In genomic region chr6:132972254-132972653, GRCh38 we compare ENCODE assay signal across 23 cellular contexts.
DNase-seq lines count a peak whose midpoint lies in the region; ATAC-seq, FAIRE-seq and TF ChIP-seq lines count a peak whose summit lies in the region.
"Had no signal": no experiment of that assay in that cellular context is flagged by ENCODE, and none has a peak within 500 bp of the region (broad histone marks: within the 10 kb centered on the region; RNA-seq: fewer than 3 reads in every experiment).

No MANE protein-coding gene starts in this region.

- peak overlapping the region; percentile 79 for H3K27ac Mint-ChIP-seq in neural progenitor cell
- H3K27ac Mint-ChIP-seq: B cell; CD4-positive, CD25-positive, alpha-beta regulatory T cell; CD8-positive, alpha-beta T cell; GM23338; HFFc6 had no signal

- no peaks in the 10 kb centered on the region for H3K9me3 Mint-ChIP-seq in neural progenitor cell
- H3K9me3 Mint-ChIP-seq: CD4-positive, CD25-positive, alpha-beta regulatory T cell; CD8-positive, alpha-beta T cell; GM23338; HFFc6 had no signal

- peaks cover 42% of the 10 kb centered on the region for H3K4me1 Mint-ChIP-seq in neural progenitor cell
- H3K4me1 Mint-ChIP-seq: B cell; CD4-positive, CD25-positive, alpha-beta regulatory T cell had no signal

- no peaks in the 10 kb centered on the region for H3K36me3 Mint-ChIP-seq in neural progenitor cell
- H3K36me3 Mint-ChIP-seq: CD4-positive, CD25-positive, alpha-beta regulatory T cell; CD8-positive, alpha-beta T cell had no signal

- H3K27me3 Mint-ChIP-seq in neural progenitor cell (ENCODE audit: insufficient read depth, low read depth), result no peaks in the 10 kb centered on the region

- no peak for FAIRE-seq in HepG2 (lab: Jason Lieb, UNC)
- FAIRE-seq in K562 (lab: Jason Lieb, UNC), result no peak
- FAIRE-seq in GM12892 (lab: Jason Lieb, UNC), result no peak
- FAIRE-seq: G401.6, GM19239, H54 had no signal

- H3K9me3 ChIP-seq in HepG2 (ENCODE audit: low read length), result no peaks in the 10 kb centered on the region
- no peaks in the 10 kb centered on the region for H3K9me3 ChIP-seq in right lobe of liver
- H3K9me3 ChIP-seq in SJCRH30 (replicated peaks), result no peaks in the 10 kb centered on the region
- H3K9me3 ChIP-seq in K562 (replicated peaks; ENCODE audit: control insufficient read depth, insufficient read depth, low read depth, low read length), result no peaks in the 10 kb centered on the region
- no peaks in the 10 kb centered on the region for H3K9me3 ChIP-seq in neural progenitor cell (ENCODE audit: low read depth)
- H3K9me3 ChIP-seq: BLaER1, Caco-2, HAP-1 had no signal

- H3K9me1 ChIP-seq in K562 (ENCODE audit: control insufficient read depth, insufficient read depth, low read length), result no peaks in the 10 kb centered on the region

- CTCF ChIA-PET in HepG2 (lab: Yijun Ruan, JAX; ENCODE audit: low intra/inter-chr PET ratio, low total read pairs) (no interaction called here), K562 (lab: Yijun Ruan, JAX; ENCODE audit: low intra/inter-chr PET ratio) (interaction anchor here (0.6 kb wide), 2 partner anchors 17 to 19 kb away, joined by 4 read pairs; no protein-coding TSS in a partner anchor)

- no peak for TF ChIP-seq RAD21 in HepG2 (CRISPR knock-in tag; IDR thresholded peaks at IDR 0.05)
- TF ChIP-seq RAD21 in K562 (CRISPR knock-in tag; conservative IDR thresholded peaks at IDR 0.05 in 1 of 2, IDR thresholded peaks at IDR 0.05 in 1 of 2), result no peak

- H3K4me3 Mint-ChIP-seq in neural progenitor cell, result no peak overlapping the region
- H3K4me3 Mint-ChIP-seq: B cell; CD4-positive, CD25-positive, alpha-beta regulatory T cell; CD8-positive, alpha-beta T cell; GM23338; HFFc6 had no signal

- TF ChIP-seq CTCF in HepG2 (CRISPR knock-in tag; IDR thresholded peaks at IDR 0.05) (no peak), right lobe of liver (IDR thresholded peaks at IDR 0.05) (no peak), K562 (IDR thresholded peaks at IDR 0.05 in 2 of 3, conservative IDR thresholded peaks at IDR 0.05 in 1 of 3; ENCODE audit: insufficient read depth in 2 of 3, low read depth in 1 of 3, low read length in 3 of 3) (no peak), neural progenitor cell (IDR thresholded peaks at IDR 0.05) (no peak)

- H3K4me1 ChIP-seq in HepG2 (ENCODE audit: insufficient read depth, low read length) (peaks cover 5% of the 10 kb centered on the region), right lobe of liver (no peaks in the 10 kb centered on the region), SJCRH30 (peaks cover 42% of the 10 kb centered on the region), K562 (replicated peaks in 1 of 2; ENCODE audit: control insufficient read depth in 2 of 2, insufficient read depth in 2 of 2, low read length in 2 of 2) (no peaks in the 10 kb centered on the region), neural progenitor cell (peaks cover 36% of the 10 kb centered on the region)
- H3K4me1 ChIP-seq: Caco-2 had no signal

- H3K4me3 ChIP-seq in HepG2 (replicated peaks in 1 of 3; ENCODE audit: insufficient read depth in 1 of 3, low read depth in 2 of 3, low read length in 3 of 3) (no peak overlapping the region), right lobe of liver (no peak overlapping the region), SJCRH30 (no peak overlapping the region), K562 (no peak overlapping the region), neural progenitor cell (no peak overlapping the region)
- H3K4me3 ChIP-seq: BLaER1, GM23338, HAP-1 had no signal

- H4K20me1 ChIP-seq in HepG2 (ENCODE audit: insufficient read depth, low read length), result no peaks in the 10 kb centered on the region
- no peaks in the 10 kb centered on the region for H4K20me1 ChIP-seq in K562 (replicated peaks; ENCODE audit: control insufficient read depth, insufficient read depth, low read length)
- H4K20me1 ChIP-seq in neural progenitor cell (ENCODE audit: low read depth), result no peaks in the 10 kb centered on the region
- H4K20me1 ChIP-seq: BLaER1 had no signal

- H3K27ac ChIP-seq in HepG2 (ENCODE audit: extremely low read length, insufficient read depth, low read length) (no peak overlapping the region), right lobe of liver (no peak overlapping the region), SJCRH30 (peak overlapping the region; percentile 97), K562 (ENCODE audit: extremely low read depth, low read depth, low read length) (no peak overlapping the region), neural progenitor cell (no peak overlapping the region)
- H3K27ac ChIP-seq: 22Rv1, BLaER1, C4-2B had no signal

- ATAC-seq in HepG2 (no peak), right lobe of liver (no peak), K562 (no peak), HG03521 (IDR thresholded peaks at IDR 0.05; ENCODE audit: unreplicated experiment) (no peak)
- ATAC-seq: CD8-positive, alpha-beta T cell; GM23338 had no signal

- intact Hi-C loops in HepG2 (cut with micrococcal nuclease; ENCODE audit: unreplicated experiment) (no loop called here), right lobe of liver (cut with DNase I) (no loop called here), K562 (cut with micrococcal nuclease) (no loop called here)

- H3K79me2 ChIP-seq in HepG2 (ENCODE audit: insufficient read depth, low read length) (no peaks in the 10 kb centered on the region), K562 (ENCODE audit: control insufficient read depth, insufficient read depth, low read length) (no peaks in the 10 kb centered on the region), neural progenitor cell (ENCODE audit: low read depth) (no peaks in the 10 kb centered on the region)

- TF ChIP-seq EP300 in HepG2 (IDR thresholded peaks at IDR 0.05; ENCODE audit: low read depth in 2 of 2, low read length in 2 of 2) (no peak), HepG2 (CRISPR knock-in tag; IDR thresholded peaks at IDR 0.05; ENCODE audit: borderline replicate concordance) (no peak), K562 (IDR thresholded peaks at IDR 0.05; ENCODE audit: low read length) (no peak)

- TF ChIP-seq POLR2A in HepG2 (IDR thresholded peaks at IDR 0.05; ENCODE audit: insufficient read depth in 1 of 2, low read depth in 2 of 2, low read length in 2 of 2) (no peak), right lobe of liver (IDR thresholded peaks at IDR 0.05) (no peak), K562 (conservative IDR thresholded peaks at IDR 0.05) (no peak), GM12892 (IDR thresholded peaks at IDR 0.05; ENCODE audit: low read depth, low read length) (no peak)

- BruUV-seq in HepG2 (replicated peaks; lab: Mats Ljungman, UMichigan) (no TSS peak), K562 (replicated peaks; lab: Mats Ljungman, UMichigan) (no TSS peak)

- POLR2A ChIA-PET in HepG2 (lab: Yijun Ruan, JAX) (no interaction called here), K562 (lab: Yijun Ruan, JAX) (no interaction called here)

- H3K36me3 ChIP-seq in HepG2 (replicated peaks in 1 of 2; ENCODE audit: control insufficient read depth in 1 of 2, insufficient read depth in 2 of 2, low read length in 2 of 2), result no peaks in the 10 kb centered on the region
- no peaks in the 10 kb centered on the region for H3K36me3 ChIP-seq in right lobe of liver
- H3K36me3 ChIP-seq in SJCRH30, result no peaks in the 10 kb centered on the region
- no peaks in the 10 kb centered on the region for H3K36me3 ChIP-seq in K562 (ENCODE audit: control insufficient read depth, insufficient read depth, low read length)
- H3K36me3 ChIP-seq in neural progenitor cell, result no peaks in the 10 kb centered on the region
- H3K36me3 ChIP-seq: BLaER1, HAP-1 had no signal

- H3K4me2 ChIP-seq in HepG2 (ENCODE audit: low read depth, low read length) (no peak overlapping the region), K562 (ENCODE audit: insufficient read depth, low read length) (no peak overlapping the region), neural progenitor cell (no peak overlapping the region)
- H3K4me2 ChIP-seq: GM23338 had no signal

- H3K9ac ChIP-seq in HepG2 (ENCODE audit: insufficient read depth, low read depth, low read length), result no peak overlapping the region
- no peak overlapping the region for H3K9ac ChIP-seq in K562 (ENCODE audit: insufficient read depth in 1 of 2, low read depth in 2 of 2, low read length in 2 of 2)
- no peak overlapping the region for H3K9ac ChIP-seq in neural progenitor cell
- H3K9ac ChIP-seq: BLaER1 had no signal

- H3F3A ChIP-seq in neural progenitor cell (ENCODE audit: low read depth), result no peaks in the 10 kb centered on the region

- in situ Hi-C loops in HepG2 (cut with HindIII; ENCODE audit: extremely low pct_ligation_motif_present, low pct_unique_long_range_greater_than_20kb) (no loop called here), K562 (cut with MboI) (loop anchor here (25.0 kb wide), 1 partner anchor 940 kb away; no protein-coding TSS in a partner anchor)

- no peaks in the 10 kb centered on the region for H3K27me3 ChIP-seq in HepG2 (ENCODE audit: control insufficient read depth in 1 of 2, insufficient read depth in 2 of 2, low read length in 2 of 2)
- no peaks in the 10 kb centered on the region for H3K27me3 ChIP-seq in right lobe of liver
- H3K27me3 ChIP-seq in SJCRH30, result no peaks in the 10 kb centered on the region
- no peaks in the 10 kb centered on the region for H3K27me3 ChIP-seq in K562 (ENCODE audit: control insufficient read depth in 2 of 2, insufficient read depth in 2 of 2, low read length in 2 of 2)
- no peaks in the 10 kb centered on the region for H3K27me3 ChIP-seq in neural progenitor cell
- H3K27me3 ChIP-seq: BLaER1 had no signal

- no peak for DNase-seq in HepG2 (ENCODE audit: low spot score)
- DNase-seq in right lobe of liver, result no peak
- DNase-seq in SJCRH30, result no peak
- no peak for DNase-seq in K562 (ENCODE audit: extremely low read depth in 1 of 4, low spot score in 3 of 4)
- no peak for DNase-seq in neural progenitor cell (ENCODE audit: low spot score)
- no peak for DNase-seq in GM12892 (ENCODE audit: insufficient read length)
- DNase-seq in effector CD4-positive, alpha-beta T cell, result no peak
- DNase-seq: Caco-2; CD4-positive, CD25-positive, alpha-beta regulatory T cell; CD8-positive, alpha-beta T cell; DMS153; DND-41; HFFc6 had no signal

- H2AFZ ChIP-seq in HepG2 (ENCODE audit: low read length), result no peak overlapping the region
- no peak overlapping the region for H2AFZ ChIP-seq in K562 (ENCODE audit: low read depth, low read length)
- H2AFZ ChIP-seq in neural progenitor cell (replicated peaks), result no peak overlapping the region
- H2AFZ ChIP-seq: GM23338 had no signal

TF ChIP-seq in HepG2, 621 proteins besides CTCF, POLR2A, EP300 and RAD21 (continues in another document):
- peak; percentile 56; the same call in 1 of the 2 replicates for TF ChIP-seq ZNF629 (CRISPR knock-in tag; conservative IDR thresholded peaks at IDR 0.05)

TF ChIP-seq in K562, 482 proteins besides CTCF, POLR2A, EP300 and RAD21 (continues in another document):
- no peak for TF ChIP-seq MLX (CRISPR knock-in tag; conservative IDR thresholded peaks at IDR 0.05)
- TF ChIP-seq ZNF780A (CRISPR knock-in tag; IDR thresholded peaks at IDR 0.05), result no peak
- TF ChIP-seq BRCA1 (IDR thresholded peaks at IDR 0.05), result no peak
- no peak for TF ChIP-seq BRCA1 (CRISPR knock-in tag; IDR thresholded peaks at IDR 0.05)
